In genomic region chr2:76128622-76129021, GRCh38 we compare ENCODE assay signal across 22 cellular contexts.
DNase-seq lines count a peak whose midpoint lies in the region; ATAC-seq, FAIRE-seq and TF ChIP-seq lines count a peak whose summit lies in the region.
"Had no signal": no experiment of that assay in that cellular context is flagged by ENCODE, and none has a peak within 500 bp of the region (broad histone marks: within the 10 kb centered on the region; RNA-seq: fewer than 3 reads in every experiment).

No MANE protein-coding gene starts in this region.

- H3K4me1 ChIP-seq in gastrocnemius medialis = no peaks in the 10 kb centered on the region
- H3K4me1 ChIP-seq: BLaER1 had no signal

- TF ChIP-seq POLR2A in gastrocnemius medialis (IDR thresholded peaks at IDR 0.05) = no peak

- in situ Hi-C loops in gastrocnemius medialis (cut with MboI; ENCODE audit: low sequenced_read_pairs in 4 of 4) = no loop called here

- H3K27ac Mint-ChIP-seq in CD4-positive, alpha-beta T cell = no peak overlapping the region
- H3K27ac Mint-ChIP-seq: B cell; CD4-positive, CD25-positive, alpha-beta regulatory T cell; CD8-positive, alpha-beta memory T cell had no signal

- no peaks in the 10 kb centered on the region for H3K27me3 Mint-ChIP-seq in CD4-positive, alpha-beta T cell
- H3K27me3 Mint-ChIP-seq: B cell; CD4-positive, CD25-positive, alpha-beta regulatory T cell; CD8-positive, alpha-beta memory T cell had no signal

- POLR2A ChIA-PET in CD4-positive, alpha-beta T cell (lab: Charles Lee) = no interaction called here

- CTCF ChIA-PET in CD4-positive, alpha-beta T cell (lab: Charles Lee) = no interaction called here

- no peaks in the 10 kb centered on the region for H3K36me3 ChIP-seq in gastrocnemius medialis
- H3K36me3 ChIP-seq: BLaER1 had no signal

- no peaks in the 10 kb centered on the region for H3K4me1 Mint-ChIP-seq in CD4-positive, alpha-beta T cell (ENCODE audit: low read depth)
- H3K4me1 Mint-ChIP-seq: B cell; CD4-positive, CD25-positive, alpha-beta regulatory T cell; CD8-positive, alpha-beta memory T cell had no signal

- no peaks in the 10 kb centered on the region for H3K9me3 ChIP-seq in CD4-positive, alpha-beta T cell (ENCODE audit: control insufficient read depth, low read length)
- H3K9me3 ChIP-seq in gastrocnemius medialis = no peaks in the 10 kb centered on the region
- H3K9me3 ChIP-seq: BLaER1 had no signal

- TF ChIP-seq CTCF in CD4-positive, alpha-beta T cell (IDR thresholded peaks at IDR 0.05) = no peak
- no peak for TF ChIP-seq CTCF in gastrocnemius medialis (IDR thresholded peaks at IDR 0.05 in 4 of 5, conservative IDR thresholded peaks at IDR 0.05 in 1 of 5)

- no peak overlapping the region for H3K4me3 Mint-ChIP-seq in CD4-positive, alpha-beta T cell
- H3K4me3 Mint-ChIP-seq: B cell; CD4-positive, CD25-positive, alpha-beta regulatory T cell; CD8-positive, alpha-beta memory T cell had no signal

- ATAC-seq in left colon (peak; percentile 80), gastrocnemius medialis (no peak)
- no peak for ATAC-seq in CD4-positive, alpha-beta T cell (ENCODE audit: poor library complexity)

- intact Hi-C loops in left colon (cut with DNase I, micrococcal nuclease) = no loop called here
- intact Hi-C loops in CD4-positive, alpha-beta T cell (cut with DNase I, micrococcal nuclease) = no loop called here
- intact Hi-C loops in gastrocnemius medialis (cut with DNase I; ENCODE audit: low total_unique reads) = no loop called here

- no peaks in the 10 kb centered on the region for H3K9me3 Mint-ChIP-seq in CD4-positive, alpha-beta T cell

- no peak overlapping the region for H3K27ac ChIP-seq in CD4-positive, alpha-beta T cell (ENCODE audit: low read depth, low read length)
- H3K27ac ChIP-seq in gastrocnemius medialis = no peak overlapping the region
- H3K27ac ChIP-seq: BLaER1, C4-2B, GM23248 had no signal

- no peak for DNase-seq in left colon
- peak; percentile 36 for DNase-seq in mucosa of gallbladder (ENCODE audit: low spot score)
- DNase-seq in NCI-H226 = no peak
- no peak for DNase-seq in CD4-positive, alpha-beta T cell
- DNase-seq in gastrocnemius medialis = no peak
- DNase-seq: CD4-positive, CD25-positive, alpha-beta regulatory T cell; CD8-positive, alpha-beta memory T cell; DMS 273 treated with DMSO at 0.1 percent for 48 hours; DMS79; EL; GDM1; GM23248; H7; HCEC 1CT had no signal

- no peak overlapping the region for H3K4me3 ChIP-seq in gastrocnemius medialis
- H3K4me3 ChIP-seq: BLaER1, GM12878, GM23248 had no signal

- no peaks in the 10 kb centered on the region for H3K36me3 Mint-ChIP-seq in CD4-positive, alpha-beta T cell (ENCODE audit: low read depth)
- H3K36me3 Mint-ChIP-seq: CD4-positive, CD25-positive, alpha-beta regulatory T cell; CD8-positive, alpha-beta memory T cell had no signal

- no peaks in the 10 kb centered on the region for H3K27me3 ChIP-seq in CD4-positive, alpha-beta T cell (ENCODE audit: control insufficient read depth, insufficient read depth, low read length)
- H3K27me3 ChIP-seq in gastrocnemius medialis = no peaks in the 10 kb centered on the region
- H3K27me3 ChIP-seq: BLaER1 had no signal

- FAIRE-seq in endometrium (lab: Jason Lieb, UNC) = peak; percentile 92
- FAIRE-seq: D721Med, GM19239, H1 had no signal
